26 cellular contexts compared by ENCODE assay signal in genomic region chr7:129094501-129094900, GRCh38. TPM values are rescaled to one million over a fixed set of nuclear protein-coding genes. Genes with fewer than 3 reads are reported as not detected.
DNase-seq lines count a peak whose midpoint lies in the region; ATAC-seq, FAIRE-seq and TF ChIP-seq lines count a peak whose summit lies in the region.
"Had no signal": no experiment of that assay in that cellular context is flagged by ENCODE, and none has a peak within 500 bp of the region (broad histone marks: within the 10 kb centered on the region; RNA-seq: fewer than 3 reads in every experiment).

No MANE protein-coding gene starts in this region.

- H3K36me3 Mint-ChIP-seq in activated B cell treated with CpG ODN at 0.5 μM for 24 hours (ENCODE audit: low read depth) = no peaks in the 10 kb centered on the region
- H3K36me3 Mint-ChIP-seq: CD4-positive, alpha-beta memory T cell; T-cell had no signal

- no TSS peak for BruUV-seq in HepG2 (replicated peaks; lab: Mats Ljungman, UMichigan)

- TF ChIP-seq CTCF in HepG2 (CRISPR knock-in tag; IDR thresholded peaks at IDR 0.05) (no peak), right lobe of liver (IDR thresholded peaks at IDR 0.05) (no peak), activated B cell treated with CpG ODN at 0.5 μM for 24 hours (IDR thresholded peaks at IDR 0.05) (no peak)

- H3K4me2 ChIP-seq in HepG2 (ENCODE audit: low read depth, low read length) = no peak overlapping the region

- H3K4me3 ChIP-seq in HepG2 (replicated peaks in 1 of 3; ENCODE audit: insufficient read depth in 1 of 3, low read depth in 2 of 3, low read length in 3 of 3) (no peak overlapping the region), right lobe of liver (no peak overlapping the region)
- H3K4me3 ChIP-seq: SJSA1 had no signal

- H3K79me2 ChIP-seq in HepG2 (ENCODE audit: insufficient read depth, low read length) = no peaks in the 10 kb centered on the region

- DNase-seq in HepG2 (ENCODE audit: low spot score) (no peak), right lobe of liver (no peak), NCI-H2227 treated with DMSO at 0.1 percent for 48 hours (lab: John Stamatoyannopoulos, UW) (peak; percentile 12), activated B cell treated with CpG ODN at 0.5 μM for 24 hours (no peak), GM19239 (ENCODE audit: insufficient read length, low spot score) (no peak), NCI-H748 (lab: John Stamatoyannopoulos, UW; ENCODE audit: unreplicated experiment) (no peak)
- DNase-seq: 8988T; ACHN; Caco-2; EL; GDM1; H7; KBM-7; NCI-H1048; NCI-H1694 treated with DMSO at 0.1 percent for 48 hours; NCI-H2081; NCI-H345; NCI-H510A treated with DMSO at 0.1 percent for 48 hours; NCI-H774; NK-92 treated with Interleukin-12 subunit alpha and Interleukin-12 subunit beta, amount 100 ng/mL, for 24 hours; Right ventricle myocardium superior had no signal

- TF ChIP-seq RAD21 in HepG2 (CRISPR knock-in tag; IDR thresholded peaks at IDR 0.05) = no peak

- H3K27ac ChIP-seq in HepG2 (ENCODE audit: extremely low read length, insufficient read depth, low read length) (no peak overlapping the region), right lobe of liver (no peak overlapping the region)
- H3K27ac ChIP-seq: SJSA1 had no signal

- 31% methylated on average over 4 of the region's 5 CpGs for WGBS in HepG2 (ENCODE audit: low lambda C conversion rate)
- 63% methylated on average over 2 of the region's 5 CpGs for WGBS in right lobe of liver (ENCODE audit: insufficient coverage, low coverage, low lambda C conversion rate, missing lambda C conversion rate)

- in situ Hi-C loops in HepG2 (cut with HindIII; ENCODE audit: extremely low pct_ligation_motif_present, low pct_unique_long_range_greater_than_20kb) = loop anchor here (5.0 kb wide), 1 partner anchor 187 kb away; no protein-coding TSS in a partner anchor

- no peak for TF ChIP-seq POLR2A in HepG2 (IDR thresholded peaks at IDR 0.05; ENCODE audit: insufficient read depth in 1 of 2, low read depth in 2 of 2, low read length in 2 of 2)
- no peak for TF ChIP-seq POLR2A in right lobe of liver (IDR thresholded peaks at IDR 0.05)

- TF ChIP-seq EP300 in HepG2 (IDR thresholded peaks at IDR 0.05; ENCODE audit: low read depth in 2 of 2, low read length in 2 of 2) (no peak), HepG2 (CRISPR knock-in tag; IDR thresholded peaks at IDR 0.05; ENCODE audit: borderline replicate concordance) (no peak)

- FAIRE-seq in HepG2 (lab: Jason Lieb, UNC) = no peak
- no peak for FAIRE-seq in GM19239 (lab: Jason Lieb, UNC)

- H3K9me3 ChIP-seq in HepG2 (ENCODE audit: low read length) = no peaks in the 10 kb centered on the region
- H3K9me3 ChIP-seq in right lobe of liver = no peaks in the 10 kb centered on the region
- H3K9me3 ChIP-seq: Caco-2, SJSA1 had no signal

- H3K4me1 ChIP-seq in HepG2 (ENCODE audit: insufficient read depth, low read length) = peaks cover 41% of the 10 kb centered on the region
- peaks cover 0 to 21% (median 8%) of the 10 kb centered on the region in 4 donors for H3K4me1 ChIP-seq in right lobe of liver
- H3K4me1 ChIP-seq: Caco-2 had no signal

- no peak overlapping the region for H2AFZ ChIP-seq in HepG2 (ENCODE audit: low read length)

- CTCF ChIA-PET in HepG2 (lab: Yijun Ruan, JAX; ENCODE audit: low intra/inter-chr PET ratio, low total read pairs) (no interaction called here), activated B cell treated with CpG ODN at 0.5 μM for 24 hours (lab: Charles Lee) (interaction anchor here (2.0 kb wide), 1 partner anchor 69 kb away, joined by 10 read pairs; no protein-coding TSS in a partner anchor)

- ATAC-seq in HepG2 (no peak), right lobe of liver (no peak), activated B cell treated with CpG ODN at 0.5 μM for 24 hours (ENCODE audit: low read depth) (no peak), GM19452 (IDR thresholded peaks at IDR 0.05; ENCODE audit: unreplicated experiment) (no peak), HG03442 (IDR thresholded peaks at IDR 0.05; ENCODE audit: unreplicated experiment) (no peak)

- POLR2A ChIA-PET in HepG2 (lab: Yijun Ruan, JAX) = interaction anchor here (0.7 kb wide), 1 partner anchor 12 kb away, joined by 3 read pairs; no protein-coding TSS in a partner anchor
- POLR2A ChIA-PET in activated B cell treated with CpG ODN at 0.5 μM for 24 hours (lab: Charles Lee) = interaction anchor here (0.7 to 2.9 kb wide), 7 partner anchors 28 to 72 kb away, joined by 4 to 34 read pairs (median 8); partner anchors contain the start of genes TNPO3 and TSPAN33

- no peak overlapping the region for H3K4me3 Mint-ChIP-seq in activated B cell treated with CpG ODN at 0.5 μM for 24 hours

- H3K4me1 Mint-ChIP-seq in activated B cell treated with CpG ODN at 0.5 μM for 24 hours = peaks cover 40% of the 10 kb centered on the region

- H3K27me3 ChIP-seq in HepG2 (ENCODE audit: control insufficient read depth in 1 of 2, insufficient read depth in 2 of 2, low read length in 2 of 2) = no peaks in the 10 kb centered on the region
- H3K27me3 ChIP-seq in right lobe of liver = no peaks in the 10 kb centered on the region

- no peaks in the 10 kb centered on the region for H4K20me1 ChIP-seq in HepG2 (ENCODE audit: insufficient read depth, low read length)

- intact Hi-C loops in HepG2 (cut with micrococcal nuclease; ENCODE audit: unreplicated experiment) (no loop called here), right lobe of liver (cut with DNase I) (loop anchor here in 1 of 2 donors (5.0 kb wide), 1 partner anchor 182 kb away; the partner anchor contains the start of gene KCP), activated B cell treated with CpG ODN at 0.5 μM for 24 hours (cut with micrococcal nuclease) (loop anchor here (5.0 kb wide), 1 partner anchor 107 kb away; no protein-coding TSS in a partner anchor)

- H3K36me3 ChIP-seq in HepG2 (replicated peaks in 1 of 2; ENCODE audit: control insufficient read depth in 1 of 2, insufficient read depth in 2 of 2, low read length in 2 of 2) = no peaks in the 10 kb centered on the region
- no peaks in the 10 kb centered on the region for H3K36me3 ChIP-seq in right lobe of liver
- H3K36me3 ChIP-seq: SJSA1 had no signal

- no peaks in the 10 kb centered on the region for H3K9me3 Mint-ChIP-seq in activated B cell treated with CpG ODN at 0.5 μM for 24 hours
- H3K9me3 Mint-ChIP-seq: CD4-positive, alpha-beta memory T cell; T-cell had no signal

- H3K27me3 Mint-ChIP-seq in activated B cell treated with CpG ODN at 0.5 μM for 24 hours = no peaks in the 10 kb centered on the region
- H3K27me3 Mint-ChIP-seq: CD4-positive, alpha-beta memory T cell had no signal

- no peak overlapping the region for H3K9ac ChIP-seq in HepG2 (ENCODE audit: insufficient read depth, low read depth, low read length)

- H3K27ac Mint-ChIP-seq in activated B cell treated with CpG ODN at 0.5 μM for 24 hours = peak overlapping the region; percentile 89

RNA-seq across cellular contexts. Expression of gene TNPO3, which starts 39.6 kb away (rescaled TPM):
- total RNA-seq in HepG2 (2016; rRNA removed; fragmentation: Illumina TruSeq; extraction: Trizol) = 44.6 and 61.5 TPM in 2 replicates
- 14.8 and 16.2 TPM in 2 replicates for total RNA-seq in HepG2 (2016; cell fraction: cytosol; rRNA removed; fragmentation: Illumina TruSeq; extraction: Trizol; ENCODE audit: low read depth)
- 44.0 and 55.4 TPM in 2 replicates for total RNA-seq in HepG2 (2016; cell fraction: insoluble cytoplasmic fraction; rRNA removed; fragmentation: Illumina TruSeq; extraction: Trizol)
- 20.9 and 21.8 TPM in 2 replicates for total RNA-seq in HepG2 (2016; cell fraction: membrane; rRNA removed; fragmentation: Illumina TruSeq; extraction: Trizol)
- total RNA-seq in HepG2 (2016; cell fraction: nucleus; rRNA removed; fragmentation: Illumina TruSeq; extraction: Trizol) = 29.8 and 32.3 TPM in 2 replicates
- polyA plus RNA-seq in HepG2 (2011; rRNA removed) = 22.1 and 23.8 TPM in 2 replicates
- polyA plus RNA-seq in HepG2 (2011; cell fraction: cytosol; rRNA removed) = 18.9 and 23.0 TPM in 2 replicates
- 28.9 and 32.0 TPM in 2 replicates for polyA plus RNA-seq in HepG2 (2011; cell fraction: nucleus; rRNA removed)
- polyA plus RNA-seq in HepG2 (2012) = 24.4 and 25.7 TPM in 2 replicates
- 2.0 and 2.3 TPM in 2 replicates for polyA plus RNA-seq in HepG2 (2016; cell fraction: cytosol; fragmentation: Illumina TruSeq; extraction: Trizol; ENCODE audit: low read depth)
- 38.1 and 39.8 TPM in 2 replicates for polyA plus RNA-seq in HepG2 (2016; cell fraction: insoluble cytoplasmic fraction; fragmentation: Illumina TruSeq; extraction: Trizol; ENCODE audit: low read depth)
- 6.9 and 8.1 TPM in 2 replicates for polyA plus RNA-seq in HepG2 (2016; cell fraction: membrane; fragmentation: Illumina TruSeq; extraction: Trizol; ENCODE audit: low read depth)
- polyA plus RNA-seq in HepG2 (2016; cell fraction: nucleus; fragmentation: Illumina TruSeq; extraction: Trizol; ENCODE audit: insufficient read depth, low read depth) = 26.3 and 27.2 TPM in 2 replicates
- polyA minus RNA-seq in HepG2 (2011; rRNA and poly(A)+ RNA removed; ENCODE audit: low replicate concordance) = 49.1 and 105 TPM in 2 replicates
- polyA minus RNA-seq in HepG2 (2011; cell fraction: cytosol; rRNA and poly(A)+ RNA removed) = 24.7 and 27.5 TPM in 2 replicates
- 42.5 and 58.9 TPM in 2 replicates for polyA minus RNA-seq in HepG2 (2011; cell fraction: nucleus; rRNA and poly(A)+ RNA removed)
- total RNA-seq in right lobe of liver = 10 to 100 TPM; 15.2 to 30.2 (median 22.2) TPM
- 50.8 and 56.2 TPM in 2 replicates for total RNA-seq in activated B cell treated with CpG ODN at 0.5 μM for 24 hours

RNA-seq across cellular contexts. Expression of gene TSPAN33, which starts 50.0 kb away (rescaled TPM):
- total RNA-seq in HepG2 (2016; rRNA removed; fragmentation: Illumina TruSeq; extraction: Trizol) (12.9 and 15.3 TPM in 2 replicates), right lobe of liver (10 to 100 TPM in 5 of 6 experiments, 1 to 10 TPM in 1; 9.0 to 34.1 (median 23.2) TPM), activated B cell treated with CpG ODN at 0.5 μM for 24 hours (332 and 341 TPM in 2 replicates)
- total RNA-seq in HepG2 (2016; cell fraction: cytosol; rRNA removed; fragmentation: Illumina TruSeq; extraction: Trizol; ENCODE audit: low read depth) = 15.1 and 19.5 TPM in 2 replicates
- total RNA-seq in HepG2 (2016; cell fraction: insoluble cytoplasmic fraction; rRNA removed; fragmentation: Illumina TruSeq; extraction: Trizol) = 10.8 and 14.4 TPM in 2 replicates
- 32.7 and 34.3 TPM in 2 replicates for total RNA-seq in HepG2 (2016; cell fraction: membrane; rRNA removed; fragmentation: Illumina TruSeq; extraction: Trizol)
- 8.1 and 9.4 TPM in 2 replicates for total RNA-seq in HepG2 (2016; cell fraction: nucleus; rRNA removed; fragmentation: Illumina TruSeq; extraction: Trizol)
- 16.5 and 18.2 TPM in 2 replicates for polyA plus RNA-seq in HepG2 (2011; rRNA removed)
- 19.8 and 23.3 TPM in 2 replicates for polyA plus RNA-seq in HepG2 (2011; cell fraction: cytosol; rRNA removed)
- polyA plus RNA-seq in HepG2 (2011; cell fraction: nucleus; rRNA removed) = 8.5 and 9.9 TPM in 2 replicates
- 10.1 and 13.3 TPM in 2 replicates for polyA plus RNA-seq in HepG2 (2012)
- 23.0 and 28.4 TPM in 2 replicates for polyA plus RNA-seq in HepG2 (2016; cell fraction: cytosol; fragmentation: Illumina TruSeq; extraction: Trizol; ENCODE audit: low read depth)
- polyA plus RNA-seq in HepG2 (2016; cell fraction: insoluble cytoplasmic fraction; fragmentation: Illumina TruSeq; extraction: Trizol; ENCODE audit: low read depth) = 13.0 and 14.1 TPM in 2 replicates
- 35.6 and 37.4 TPM in 2 replicates for polyA plus RNA-seq in HepG2 (2016; cell fraction: membrane; fragmentation: Illumina TruSeq; extraction: Trizol; ENCODE audit: low read depth)
- 15.5 and 18.6 TPM in 2 replicates for polyA plus RNA-seq in HepG2 (2016; cell fraction: nucleus; fragmentation: Illumina TruSeq; extraction: Trizol; ENCODE audit: insufficient read depth, low read depth)
- 9.5 and 35.1 TPM in 2 replicates for polyA minus RNA-seq in HepG2 (2011; rRNA and poly(A)+ RNA removed; ENCODE audit: low replicate concordance)
- polyA minus RNA-seq in HepG2 (2011; cell fraction: cytosol; rRNA and poly(A)+ RNA removed) = 9.1 and 9.7 TPM in 2 replicates
- 7.2 and 10.4 TPM in 2 replicates for polyA minus RNA-seq in HepG2 (2011; cell fraction: nucleus; rRNA and poly(A)+ RNA removed)
